Comparison of ENCODE assay signal across 9 cellular contexts in genomic region chr3:52481819-52482521, GRCh38. TPM values are rescaled to one million over a fixed set of nuclear protein-coding genes. Genes with fewer than 3 reads are reported as not detected.
DNase-seq lines count a peak whose midpoint lies in the region; ATAC-seq and TF ChIP-seq lines count a peak whose summit lies in the region.
"Had no signal": no experiment of that assay in that cellular context is flagged by ENCODE, and none has a peak within 500 bp of the region (broad histone marks: within the 10 kb centered on the region; RNA-seq: fewer than 3 reads in every experiment).

No MANE protein-coding gene starts in this region.

- H2AFZ ChIP-seq in smooth muscle cell (ENCODE audit: low read depth), result no peak overlapping the region

- H3K27ac Mint-ChIP-seq in activated naive CD4-positive, alpha-beta T cell treated with anti-CD3 and anti-CD28 coated beads, Interleukin-2, amount 50 U/mL, for 72 hours, result peak overlapping the region; percentile 33 to 55

- peaks cover 7% of the 10 kb centered on the region for H3F3A ChIP-seq in smooth muscle cell (ENCODE audit: low read depth)

- no peak overlapping the region for H3K27ac ChIP-seq in smooth muscle cell (ENCODE audit: low read depth)

- no peaks in the 10 kb centered on the region for H3K27me3 ChIP-seq in smooth muscle cell (ENCODE audit: low read depth)

- no peaks in the 10 kb centered on the region for H3K9me3 Mint-ChIP-seq in activated naive CD4-positive, alpha-beta T cell treated with anti-CD3 and anti-CD28 coated beads, Interleukin-2, amount 50 U/mL, for 72 hours

- WGBS in smooth muscle cell (ENCODE audit: low lambda C conversion rate), result 88% methylated on average over 23 of the region's 23 CpGs

- H3K36me3 ChIP-seq in smooth muscle cell (ENCODE audit: low read depth), result peaks cover 4% of the 10 kb centered on the region

- TF ChIP-seq CTCF in epithelial cell of proximal tubule (conservative IDR thresholded peaks at IDR 0.05; ENCODE audit: low read depth, low read length) (peak; percentile 51), smooth muscle cell (IDR thresholded peaks at IDR 0.05; ENCODE audit: borderline replicate concordance, insufficient read depth, poor library complexity, severe bottlenecking) (peak; percentile 51)

- H3K79me2 ChIP-seq in smooth muscle cell (ENCODE audit: low read depth), result no peaks in the 10 kb centered on the region

- H3K9me3 ChIP-seq in smooth muscle cell (replicated peaks; ENCODE audit: low read depth), result no peaks in the 10 kb centered on the region

- peak in 1 of 2 donors; percentile 36 for DNase-seq in activated naive CD4-positive, alpha-beta T cell treated with anti-CD3 and anti-CD28 coated beads, Interleukin-2, amount 50 U/mL, for 72 hours (ENCODE audit: low spot score in 2 of 2)
- DNase-seq in activated naive CD4-positive, alpha-beta T cell treated with Interleukin-2 at 50 U/mL for 16 hours, result no peak
- peak; percentile 3 for DNase-seq in NCI-H69 (lab: John Stamatoyannopoulos, UW)
- no peak for DNase-seq in epithelial cell of proximal tubule (ENCODE audit: low read depth)
- DNase-seq in smooth muscle cell (lab: John Stamatoyannopoulos, UW; ENCODE audit: unreplicated experiment), result no peak
- DNase-seq in SIG-M5 treated with dmso at 0.1 percent for 504 hours (lab: John Stamatoyannopoulos, UW; ENCODE audit: unreplicated experiment), result no peak
- DNase-seq in kidney glomerular epithelial cell (lab: John Stamatoyannopoulos, UW), result no peak

- no peak overlapping the region for H3K4me3 ChIP-seq in epithelial cell of proximal tubule (ENCODE audit: low read depth, low read length)
- H3K4me3 ChIP-seq in smooth muscle cell, result no peak overlapping the region

- H3K4me2 ChIP-seq in smooth muscle cell, result no peak overlapping the region

- H3K36me3 Mint-ChIP-seq in activated naive CD4-positive, alpha-beta T cell treated with anti-CD3 and anti-CD28 coated beads, Interleukin-2, amount 50 U/mL, for 72 hours, result peaks cover 0 to 6% of the 10 kb centered on the region in 2 donors

- no peak overlapping the region for H3K9ac ChIP-seq in smooth muscle cell (ENCODE audit: low read depth)

- no peaks in the 10 kb centered on the region for H3K4me1 ChIP-seq in smooth muscle cell (ENCODE audit: low read depth)

- ATAC-seq in activated naive CD4-positive, alpha-beta T cell treated with anti-CD3 and anti-CD28 coated beads, Interleukin-2, amount 50 U/mL, for 72 hours, result no peak
- ATAC-seq in GM21737 (IDR thresholded peaks at IDR 0.05; ENCODE audit: unreplicated experiment), result no peak

- H4K20me1 ChIP-seq in smooth muscle cell (ENCODE audit: low read depth), result peaks cover 43% of the 10 kb centered on the region

RNA-seq across cellular contexts. Expression of gene STAB1, which starts 13.2 kb away (rescaled TPM):
- total RNA-seq in activated naive CD4-positive, alpha-beta T cell treated with anti-CD3 and anti-CD28 coated beads, Interleukin-2, amount 50 U/mL, for 72 hours, result under 1 TPM in 1 of 2 donors, not detected in 1; 0.36 TPM
- total RNA-seq in epithelial cell of proximal tubule, result 0.14 and 0.52 TPM in 2 replicates
- total RNA-seq in smooth muscle cell, result 0.22 TPM in 1 of 2 replicates, not detected in the other
- 0.25 and 0.31 TPM in 2 replicates for polyA plus RNA-seq in smooth muscle cell

RNA-seq across cellular contexts. Expression of gene NISCH, which starts 26.6 kb away (rescaled TPM):
- 100 to 1,000 TPM in 1 of 2 donors, 10 to 100 TPM in 1; 79.7 to 105 TPM for total RNA-seq in activated naive CD4-positive, alpha-beta T cell treated with anti-CD3 and anti-CD28 coated beads, Interleukin-2, amount 50 U/mL, for 72 hours
- total RNA-seq in epithelial cell of proximal tubule, result 27.8 and 40.8 TPM in 2 replicates
- total RNA-seq in smooth muscle cell, result 55.2 and 56.1 TPM in 2 replicates
- 46.7 and 47.3 TPM in 2 replicates for polyA plus RNA-seq in smooth muscle cell

RNA-seq across cellular contexts. Expression of gene TNNC1, which starts 28.1 kb away (rescaled TPM):
- 1 to 10 TPM; 6.6 to 8.4 TPM for total RNA-seq in activated naive CD4-positive, alpha-beta T cell treated with anti-CD3 and anti-CD28 coated beads, Interleukin-2, amount 50 U/mL, for 72 hours
- 0.51 and 0.58 TPM in 2 replicates for total RNA-seq in epithelial cell of proximal tubule
- total RNA-seq in smooth muscle cell, result 4.2 and 5.9 TPM in 2 replicates
- polyA plus RNA-seq in smooth muscle cell, result 5.1 and 7.8 TPM in 2 replicates
- total RNA-seq: glomerular endothelial cell had no signal

RNA-seq across cellular contexts. Expression of gene SEMA3G, which starts 37.1 kb away (rescaled TPM):
- under 1 TPM; 0.20 to 0.33 TPM for total RNA-seq in activated naive CD4-positive, alpha-beta T cell treated with anti-CD3 and anti-CD28 coated beads, Interleukin-2, amount 50 U/mL, for 72 hours
- total RNA-seq in epithelial cell of proximal tubule, result 0.43 and 5.1 TPM in 2 replicates
- total RNA-seq in smooth muscle cell, result 0.09 and 0.31 TPM in 2 replicates
- polyA plus RNA-seq in smooth muscle cell, result 0.09 TPM in 1 of 2 replicates, not detected in the other

RNA-seq across cellular contexts. Expression of gene NT5DC2, which starts 51.7 kb away (rescaled TPM):
- 10 to 100 TPM; 26.5 to 30.6 TPM for total RNA-seq in activated naive CD4-positive, alpha-beta T cell treated with anti-CD3 and anti-CD28 coated beads, Interleukin-2, amount 50 U/mL, for 72 hours
- total RNA-seq in epithelial cell of proximal tubule (144 and 229 TPM in 2 replicates), smooth muscle cell (156 and 207 TPM in 2 replicates)
- 229 and 248 TPM in 2 replicates for polyA plus RNA-seq in smooth muscle cell
